ENCODE assay signal across 23 cellular contexts in genomic region chr18:59505311-59505710, GRCh38.
DNase-seq lines count a peak whose midpoint lies in the region; ATAC-seq and TF ChIP-seq lines count a peak whose summit lies in the region.
"Had no signal": no experiment of that assay in that cellular context is flagged by ENCODE, and none has a peak within 500 bp of the region (broad histone marks: within the 10 kb centered on the region; RNA-seq: fewer than 3 reads in every experiment).

No MANE protein-coding gene starts in this region.

- peak; percentile 35 for ATAC-seq in omental fat pad (ENCODE audit: low FRiP score)
- no peak for ATAC-seq in stimulated activated naive CD8-positive, alpha-beta T cell treated with anti-CD3 and anti-CD28 coated beads, Interleukin-15, Interleukin-2, amounts not matched to agents 100 U/mL and 50 U/mL, for 24 hours
- ATAC-seq in activated CD8-positive, alpha-beta T cell treated with anti-CD3 and anti-CD28 coated beads, Interleukin-2, amount 10 ng/mL, durations not matched to agents 7 days and 5 days: no peak
- ATAC-seq: K562, PC-3 had no signal

- TF ChIP-seq CTCF in AG10803 (conservative IDR thresholded peaks at IDR 0.05; ENCODE audit: low read length): no peak
- TF ChIP-seq CTCF in omental fat pad (IDR thresholded peaks at IDR 0.05): no peak

- no peaks in the 10 kb centered on the region for H3K4me1 Mint-ChIP-seq in activated CD8-positive, alpha-beta T cell treated with anti-CD3 and anti-CD28 coated beads, Interleukin-2, amount 10 ng/mL, durations not matched to agents 7 days and 5 days (ENCODE audit: low read depth)
- H3K4me1 Mint-ChIP-seq: CD4-positive, CD25-positive, alpha-beta regulatory T cell had no signal

- POLR2A ChIA-PET in activated CD8-positive, alpha-beta T cell treated with anti-CD3 and anti-CD28 coated beads, Interleukin-2, amount 10 ng/mL, durations not matched to agents 7 days and 5 days (lab: Charles Lee): no interaction called here

- DNase-seq in AG10803 (ENCODE audit: low read depth) (peak; percentile 27), GM03348 (ENCODE audit: low spot score) (peak; percentile 11), fibroblast of gingiva (ENCODE audit: low read depth) (peak; percentile 16), omental fat pad (ENCODE audit: low spot score) (no peak), germinal center (ENCODE audit: low spot score) (no peak)
- no peak for DNase-seq in stimulated activated naive CD8-positive, alpha-beta T cell treated with anti-CD3 and anti-CD28 coated beads, Interleukin-15, Interleukin-2, amounts not matched to agents 100 U/mL and 50 U/mL, for 24 hours
- DNase-seq in stimulated activated CD4-positive, alpha-beta T cell treated with anti-CD3 and anti-CD28 coated beads, Interleukin-12 subunit alpha, Interleukin-12 subunit beta, amount 100 ng/mL, for 4 hours: no peak
- no peak for DNase-seq in activated CD8-positive, alpha-beta T cell treated with anti-CD3 and anti-CD28 coated beads, Interleukin-2, amount 10 ng/mL, durations not matched to agents 7 days and 5 days
- DNase-seq: CD4-positive, CD25-positive, alpha-beta regulatory T cell; Kasumi-1; NCI-H1092 treated with DMSO at 0.1 percent for 48 hours; NCI-H1436; NCI-H187; NCI-H2081 treated with DMSO at 0.1 percent for 48 hours; NCI-H2171; NCI-H526; NCI-H82; NK-92 treated with Interleukin-12 subunit alpha and Interleukin-12 subunit beta, amount 100 ng/mL, for 24 hours; PC-3; SK-N-SH; SW 1271 had no signal

- H3K36me3 Mint-ChIP-seq in activated CD8-positive, alpha-beta T cell treated with anti-CD3 and anti-CD28 coated beads, Interleukin-2, amount 10 ng/mL, durations not matched to agents 7 days and 5 days (ENCODE audit: low read depth): no peaks in the 10 kb centered on the region
- H3K36me3 Mint-ChIP-seq: CD4-positive, CD25-positive, alpha-beta regulatory T cell had no signal

- CTCF ChIA-PET in activated CD8-positive, alpha-beta T cell treated with anti-CD3 and anti-CD28 coated beads, Interleukin-2, amount 10 ng/mL, durations not matched to agents 7 days and 5 days (lab: Charles Lee): no interaction called here

- no peaks in the 10 kb centered on the region for H3K9me3 Mint-ChIP-seq in activated CD8-positive, alpha-beta T cell treated with anti-CD3 and anti-CD28 coated beads, Interleukin-2, amount 10 ng/mL, durations not matched to agents 7 days and 5 days (ENCODE audit: insufficient read depth)

- H3K27me3 Mint-ChIP-seq in activated CD8-positive, alpha-beta T cell treated with anti-CD3 and anti-CD28 coated beads, Interleukin-2, amount 10 ng/mL, durations not matched to agents 7 days and 5 days (ENCODE audit: low read depth): peaks cover 2% of the 10 kb centered on the region

- no peak overlapping the region for H3K4me3 Mint-ChIP-seq in activated CD8-positive, alpha-beta T cell treated with anti-CD3 and anti-CD28 coated beads, Interleukin-2, amount 10 ng/mL, durations not matched to agents 7 days and 5 days
- H3K4me3 Mint-ChIP-seq: CD4-positive, CD25-positive, alpha-beta regulatory T cell had no signal

- H3K4me3 ChIP-seq in AG10803 (ENCODE audit: low read length): no peak overlapping the region
- H3K4me3 ChIP-seq: BLaER1, K562 had no signal

- no peak overlapping the region for H3K27ac Mint-ChIP-seq in activated CD8-positive, alpha-beta T cell treated with anti-CD3 and anti-CD28 coated beads, Interleukin-2, amount 10 ng/mL, durations not matched to agents 7 days and 5 days
- H3K27ac Mint-ChIP-seq: CD4-positive, CD25-positive, alpha-beta regulatory T cell had no signal

Comparison
In these comparisons a context has a peak if more than half of its experiments do, and no peak if none do; other contexts are left out.
1. DNase-seq: peak in AG10803 (single experiment), GM03348 (single experiment) and fibroblast of gingiva (single experiment); none in omental fat pad (single experiment), stimulated activated naive CD8-positive, alpha-beta T cell treated with anti-CD3 and anti-CD28 coated beads, Interleukin-15, Interleukin-2, amounts not matched to agents 100 U/mL and 50 U/mL, for 24 hours (single experiment), germinal center (single experiment), stimulated activated CD4-positive, alpha-beta T cell treated with anti-CD3 and anti-CD28 coated beads, Interleukin-12 subunit alpha, Interleukin-12 subunit beta, amount 100 ng/mL, for 4 hours (single experiment) and activated CD8-positive, alpha-beta T cell treated with anti-CD3 and anti-CD28 coated beads, Interleukin-2, amount 10 ng/mL, durations not matched to agents 7 days and 5 days (single experiment).